Comparison of ENCODE assay signal across 1 cellular context in the genomic region with DNA sequence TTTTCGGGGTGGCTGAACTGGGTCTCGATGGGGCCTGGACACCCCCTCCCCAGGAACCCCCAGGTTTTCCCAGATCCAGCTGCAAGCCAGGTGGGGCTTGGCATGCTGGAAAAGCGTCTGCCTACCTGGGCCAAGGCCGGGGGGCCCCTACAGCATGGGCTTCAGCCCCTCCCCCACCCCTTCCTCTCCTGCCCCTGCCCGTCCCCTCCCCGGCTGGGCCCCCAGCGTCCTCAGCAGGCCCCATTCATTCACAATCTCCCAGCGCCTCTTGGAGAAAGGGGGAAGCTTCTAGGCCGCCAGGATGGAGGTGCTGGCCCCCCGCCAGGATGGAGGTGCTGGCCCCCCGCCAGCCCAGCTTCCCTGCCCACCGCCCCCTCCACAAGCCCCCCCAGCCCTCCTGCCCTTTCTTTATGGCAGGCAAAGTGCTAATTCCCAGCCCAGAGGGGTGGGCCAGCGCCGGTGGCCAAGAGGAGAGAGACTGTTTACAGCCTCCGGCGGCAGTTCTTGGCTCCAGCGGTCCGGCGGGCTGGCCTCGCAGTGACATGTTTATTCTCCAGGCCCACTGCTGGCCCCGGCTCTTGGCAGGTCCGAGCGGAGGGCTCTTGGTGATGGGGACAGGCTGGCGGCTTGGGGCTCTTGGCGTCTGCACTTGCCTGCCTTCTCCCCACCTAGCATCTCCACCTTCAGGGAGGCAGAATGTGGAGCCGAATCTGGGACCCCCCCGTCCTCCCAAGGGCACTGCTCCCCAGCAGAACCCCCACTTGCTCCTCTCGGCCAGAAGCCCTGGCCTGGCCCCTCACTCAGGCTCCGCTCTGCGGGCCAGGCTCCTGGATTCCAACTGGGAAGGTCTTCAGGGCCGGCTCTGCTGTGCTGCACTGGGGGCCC.
TF ChIP-seq lines count a peak whose summit lies in the region.

No MANE protein-coding gene starts in this region.

TF ChIP-seq in HepG2, 621 proteins besides CTCF, POLR2A, EP300 and RAD21 (continued from another document and continues in another):
- TF ChIP-seq, protein P1, sequence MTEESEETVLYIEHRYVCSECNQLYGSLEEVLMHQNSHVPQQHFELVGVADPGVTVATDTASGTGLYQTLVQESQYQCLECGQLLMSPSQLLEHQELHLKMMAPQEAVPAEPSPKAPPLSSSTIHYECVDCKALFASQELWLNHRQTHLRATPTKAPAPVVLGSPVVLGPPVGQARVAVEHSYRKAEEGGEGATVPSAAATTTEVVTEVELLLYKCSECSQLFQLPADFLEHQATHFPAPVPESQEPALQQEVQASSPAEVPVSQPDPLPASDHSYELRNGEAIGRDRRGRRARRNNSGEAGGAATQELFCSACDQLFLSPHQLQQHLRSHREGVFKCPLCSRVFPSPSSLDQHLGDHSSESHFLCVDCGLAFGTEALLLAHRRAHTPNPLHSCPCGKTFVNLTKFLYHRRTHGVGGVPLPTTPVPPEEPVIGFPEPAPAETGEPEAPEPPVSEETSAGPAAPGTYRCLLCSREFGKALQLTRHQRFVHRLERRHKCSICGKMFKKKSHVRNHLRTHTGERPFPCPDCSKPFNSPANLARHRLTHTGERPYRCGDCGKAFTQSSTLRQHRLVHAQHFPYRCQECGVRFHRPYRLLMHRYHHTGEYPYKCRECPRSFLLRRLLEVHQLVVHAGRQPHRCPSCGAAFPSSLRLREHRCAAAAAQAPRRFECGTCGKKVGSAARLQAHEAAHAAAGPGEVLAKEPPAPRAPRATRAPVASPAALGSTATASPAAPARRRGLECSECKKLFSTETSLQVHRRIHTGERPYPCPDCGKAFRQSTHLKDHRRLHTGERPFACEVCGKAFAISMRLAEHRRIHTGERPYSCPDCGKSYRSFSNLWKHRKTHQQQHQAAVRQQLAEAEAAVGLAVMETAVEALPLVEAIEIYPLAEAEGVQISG (CRISPR knock-in tag; IDR thresholded peaks at IDR 0.05), result 0 out of 2 replicates have a peak, but pooled peaks have one; percentile 7
- no peak for TF ChIP-seq ZNF12 (CRISPR knock-in tag; IDR thresholded peaks at IDR 0.05)
- no peak for TF ChIP-seq ZFP36 (IDR thresholded peaks at IDR 0.05; ENCODE audit: borderline replicate concordance, low read depth, low read length, partially characterized antibody)
- TF ChIP-seq, protein P2, sequence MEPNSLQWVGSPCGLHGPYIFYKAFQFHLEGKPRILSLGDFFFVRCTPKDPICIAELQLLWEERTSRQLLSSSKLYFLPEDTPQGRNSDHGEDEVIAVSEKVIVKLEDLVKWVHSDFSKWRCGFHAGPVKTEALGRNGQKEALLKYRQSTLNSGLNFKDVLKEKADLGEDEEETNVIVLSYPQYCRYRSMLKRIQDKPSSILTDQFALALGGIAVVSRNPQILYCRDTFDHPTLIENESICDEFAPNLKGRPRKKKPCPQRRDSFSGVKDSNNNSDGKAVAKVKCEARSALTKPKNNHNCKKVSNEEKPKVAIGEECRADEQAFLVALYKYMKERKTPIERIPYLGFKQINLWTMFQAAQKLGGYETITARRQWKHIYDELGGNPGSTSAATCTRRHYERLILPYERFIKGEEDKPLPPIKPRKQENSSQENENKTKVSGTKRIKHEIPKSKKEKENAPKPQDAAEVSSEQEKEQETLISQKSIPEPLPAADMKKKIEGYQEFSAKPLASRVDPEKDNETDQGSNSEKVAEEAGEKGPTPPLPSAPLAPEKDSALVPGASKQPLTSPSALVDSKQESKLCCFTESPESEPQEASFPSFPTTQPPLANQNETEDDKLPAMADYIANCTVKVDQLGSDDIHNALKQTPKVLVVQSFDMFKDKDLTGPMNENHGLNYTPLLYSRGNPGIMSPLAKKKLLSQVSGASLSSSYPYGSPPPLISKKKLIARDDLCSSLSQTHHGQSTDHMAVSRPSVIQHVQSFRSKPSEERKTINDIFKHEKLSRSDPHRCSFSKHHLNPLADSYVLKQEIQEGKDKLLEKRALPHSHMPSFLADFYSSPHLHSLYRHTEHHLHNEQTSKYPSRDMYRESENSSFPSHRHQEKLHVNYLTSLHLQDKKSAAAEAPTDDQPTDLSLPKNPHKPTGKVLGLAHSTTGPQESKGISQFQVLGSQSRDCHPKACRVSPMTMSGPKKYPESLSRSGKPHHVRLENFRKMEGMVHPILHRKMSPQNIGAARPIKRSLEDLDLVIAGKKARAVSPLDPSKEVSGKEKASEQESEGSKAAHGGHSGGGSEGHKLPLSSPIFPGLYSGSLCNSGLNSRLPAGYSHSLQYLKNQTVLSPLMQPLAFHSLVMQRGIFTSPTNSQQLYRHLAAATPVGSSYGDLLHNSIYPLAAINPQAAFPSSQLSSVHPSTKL (CRISPR knock-in tag; IDR thresholded peaks at IDR 0.05), result no peak
- no peak for TF ChIP-seq PCBP1 (IDR thresholded peaks at IDR 0.05; ENCODE audit: borderline replicate concordance, low read depth, low read length)
- TF ChIP-seq, protein P3, sequence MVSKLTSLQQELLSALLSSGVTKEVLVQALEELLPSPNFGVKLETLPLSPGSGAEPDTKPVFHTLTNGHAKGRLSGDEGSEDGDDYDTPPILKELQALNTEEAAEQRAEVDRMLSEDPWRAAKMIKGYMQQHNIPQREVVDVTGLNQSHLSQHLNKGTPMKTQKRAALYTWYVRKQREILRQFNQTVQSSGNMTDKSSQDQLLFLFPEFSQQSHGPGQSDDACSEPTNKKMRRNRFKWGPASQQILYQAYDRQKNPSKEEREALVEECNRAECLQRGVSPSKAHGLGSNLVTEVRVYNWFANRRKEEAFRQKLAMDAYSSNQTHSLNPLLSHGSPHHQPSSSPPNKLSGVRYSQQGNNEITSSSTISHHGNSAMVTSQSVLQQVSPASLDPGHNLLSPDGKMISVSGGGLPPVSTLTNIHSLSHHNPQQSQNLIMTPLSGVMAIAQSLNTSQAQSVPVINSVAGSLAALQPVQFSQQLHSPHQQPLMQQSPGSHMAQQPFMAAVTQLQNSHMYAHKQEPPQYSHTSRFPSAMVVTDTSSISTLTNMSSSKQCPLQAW (CRISPR knock-in tag; IDR thresholded peaks at IDR 0.05), result peak; percentile 37; the same call in 1 of the 2 replicates
- no peak for TF ChIP-seq KAT2B (IDR thresholded peaks at IDR 0.05; ENCODE audit: borderline replicate concordance, low read depth, low read length)
- TF ChIP-seq, protein P4, sequence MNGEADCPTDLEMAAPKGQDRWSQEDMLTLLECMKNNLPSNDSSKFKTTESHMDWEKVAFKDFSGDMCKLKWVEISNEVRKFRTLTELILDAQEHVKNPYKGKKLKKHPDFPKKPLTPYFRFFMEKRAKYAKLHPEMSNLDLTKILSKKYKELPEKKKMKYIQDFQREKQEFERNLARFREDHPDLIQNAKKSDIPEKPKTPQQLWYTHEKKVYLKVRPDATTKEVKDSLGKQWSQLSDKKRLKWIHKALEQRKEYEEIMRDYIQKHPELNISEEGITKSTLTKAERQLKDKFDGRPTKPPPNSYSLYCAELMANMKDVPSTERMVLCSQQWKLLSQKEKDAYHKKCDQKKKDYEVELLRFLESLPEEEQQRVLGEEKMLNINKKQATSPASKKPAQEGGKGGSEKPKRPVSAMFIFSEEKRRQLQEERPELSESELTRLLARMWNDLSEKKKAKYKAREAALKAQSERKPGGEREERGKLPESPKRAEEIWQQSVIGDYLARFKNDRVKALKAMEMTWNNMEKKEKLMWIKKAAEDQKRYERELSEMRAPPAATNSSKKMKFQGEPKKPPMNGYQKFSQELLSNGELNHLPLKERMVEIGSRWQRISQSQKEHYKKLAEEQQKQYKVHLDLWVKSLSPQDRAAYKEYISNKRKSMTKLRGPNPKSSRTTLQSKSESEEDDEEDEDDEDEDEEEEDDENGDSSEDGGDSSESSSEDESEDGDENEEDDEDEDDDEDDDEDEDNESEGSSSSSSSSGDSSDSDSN (CRISPR knock-in tag; IDR thresholded peaks at IDR 0.05), result peak; percentile 52
- no peak for TF ChIP-seq ZNF367 (CRISPR knock-in tag; IDR thresholded peaks at IDR 0.05; ENCODE audit: borderline replicate concordance)
- TF ChIP-seq FOXO1 (CRISPR knock-in tag; IDR thresholded peaks at IDR 0.05), result peak; percentile 52; the same call in 1 of the 2 replicates
- no peak for TF ChIP-seq ISX (CRISPR knock-in tag; conservative IDR thresholded peaks at IDR 0.05)
- no peak for TF ChIP-seq ZNF761 (CRISPR knock-in tag; conservative IDR thresholded peaks at IDR 0.05)
- no peak for TF ChIP-seq DR1 (CRISPR knock-in tag; IDR thresholded peaks at IDR 0.05)
- TF ChIP-seq, protein P5, sequence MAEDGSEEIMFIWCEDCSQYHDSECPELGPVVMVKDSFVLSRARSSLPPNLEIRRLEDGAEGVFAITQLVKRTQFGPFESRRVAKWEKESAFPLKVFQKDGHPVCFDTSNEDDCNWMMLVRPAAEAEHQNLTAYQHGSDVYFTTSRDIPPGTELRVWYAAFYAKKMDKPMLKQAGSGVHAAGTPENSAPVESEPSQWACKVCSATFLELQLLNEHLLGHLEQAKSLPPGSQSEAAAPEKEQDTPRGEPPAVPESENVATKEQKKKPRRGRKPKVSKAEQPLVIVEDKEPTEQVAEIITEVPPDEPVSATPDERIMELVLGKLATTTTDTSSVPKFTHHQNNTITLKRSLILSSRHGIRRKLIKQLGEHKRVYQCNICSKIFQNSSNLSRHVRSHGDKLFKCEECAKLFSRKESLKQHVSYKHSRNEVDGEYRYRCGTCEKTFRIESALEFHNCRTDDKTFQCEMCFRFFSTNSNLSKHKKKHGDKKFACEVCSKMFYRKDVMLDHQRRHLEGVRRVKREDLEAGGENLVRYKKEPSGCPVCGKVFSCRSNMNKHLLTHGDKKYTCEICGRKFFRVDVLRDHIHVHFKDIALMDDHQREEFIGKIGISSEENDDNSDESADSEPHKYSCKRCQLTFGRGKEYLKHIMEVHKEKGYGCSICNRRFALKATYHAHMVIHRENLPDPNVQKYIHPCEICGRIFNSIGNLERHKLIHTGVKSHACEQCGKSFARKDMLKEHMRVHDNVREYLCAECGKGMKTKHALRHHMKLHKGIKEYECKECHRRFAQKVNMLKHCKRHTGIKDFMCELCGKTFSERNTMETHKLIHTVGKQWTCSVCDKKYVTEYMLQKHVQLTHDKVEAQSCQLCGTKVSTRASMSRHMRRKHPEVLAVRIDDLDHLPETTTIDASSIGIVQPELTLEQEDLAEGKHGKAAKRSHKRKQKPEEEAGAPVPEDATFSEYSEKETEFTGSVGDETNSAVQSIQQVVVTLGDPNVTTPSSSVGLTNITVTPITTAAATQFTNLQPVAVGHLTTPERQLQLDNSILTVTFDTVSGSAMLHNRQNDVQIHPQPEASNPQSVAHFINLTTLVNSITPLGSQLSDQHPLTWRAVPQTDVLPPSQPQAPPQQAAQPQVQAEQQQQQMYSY (CRISPR knock-in tag; IDR thresholded peaks at IDR 0.05), result no peak
- TF ChIP-seq, protein P6, sequence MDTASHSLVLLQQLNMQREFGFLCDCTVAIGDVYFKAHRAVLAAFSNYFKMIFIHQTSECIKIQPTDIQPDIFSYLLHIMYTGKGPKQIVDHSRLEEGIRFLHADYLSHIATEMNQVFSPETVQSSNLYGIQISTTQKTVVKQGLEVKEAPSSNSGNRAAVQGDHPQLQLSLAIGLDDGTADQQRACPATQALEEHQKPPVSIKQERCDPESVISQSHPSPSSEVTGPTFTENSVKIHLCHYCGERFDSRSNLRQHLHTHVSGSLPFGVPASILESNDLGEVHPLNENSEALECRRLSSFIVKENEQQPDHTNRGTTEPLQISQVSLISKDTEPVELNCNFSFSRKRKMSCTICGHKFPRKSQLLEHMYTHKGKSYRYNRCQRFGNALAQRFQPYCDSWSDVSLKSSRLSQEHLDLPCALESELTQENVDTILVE (CRISPR knock-in tag; IDR thresholded peaks at IDR 0.05), result no peak
- no peak for TF ChIP-seq ELF3 (CRISPR knock-in tag; IDR thresholded peaks at IDR 0.05)
- no peak for TF ChIP-seq NFIC (IDR thresholded peaks at IDR 0.05; ENCODE audit: low read length)
- TF ChIP-seq TCF7L2 (IDR thresholded peaks at IDR 0.05; ENCODE audit: low read depth, low read length), result no peak
- TF ChIP-seq, protein P7, sequence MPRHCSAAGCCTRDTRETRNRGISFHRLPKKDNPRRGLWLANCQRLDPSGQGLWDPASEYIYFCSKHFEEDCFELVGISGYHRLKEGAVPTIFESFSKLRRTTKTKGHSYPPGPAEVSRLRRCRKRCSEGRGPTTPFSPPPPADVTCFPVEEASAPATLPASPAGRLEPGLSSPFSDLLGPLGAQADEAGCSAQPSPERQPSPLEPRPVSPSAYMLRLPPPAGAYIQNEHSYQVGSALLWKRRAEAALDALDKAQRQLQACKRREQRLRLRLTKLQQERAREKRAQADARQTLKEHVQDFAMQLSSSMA (CRISPR knock-in tag; IDR thresholded peaks at IDR 0.05), result 0 out of 2 replicates have a peak, but pooled peaks have one; percentile 23
- TF ChIP-seq, protein P8, sequence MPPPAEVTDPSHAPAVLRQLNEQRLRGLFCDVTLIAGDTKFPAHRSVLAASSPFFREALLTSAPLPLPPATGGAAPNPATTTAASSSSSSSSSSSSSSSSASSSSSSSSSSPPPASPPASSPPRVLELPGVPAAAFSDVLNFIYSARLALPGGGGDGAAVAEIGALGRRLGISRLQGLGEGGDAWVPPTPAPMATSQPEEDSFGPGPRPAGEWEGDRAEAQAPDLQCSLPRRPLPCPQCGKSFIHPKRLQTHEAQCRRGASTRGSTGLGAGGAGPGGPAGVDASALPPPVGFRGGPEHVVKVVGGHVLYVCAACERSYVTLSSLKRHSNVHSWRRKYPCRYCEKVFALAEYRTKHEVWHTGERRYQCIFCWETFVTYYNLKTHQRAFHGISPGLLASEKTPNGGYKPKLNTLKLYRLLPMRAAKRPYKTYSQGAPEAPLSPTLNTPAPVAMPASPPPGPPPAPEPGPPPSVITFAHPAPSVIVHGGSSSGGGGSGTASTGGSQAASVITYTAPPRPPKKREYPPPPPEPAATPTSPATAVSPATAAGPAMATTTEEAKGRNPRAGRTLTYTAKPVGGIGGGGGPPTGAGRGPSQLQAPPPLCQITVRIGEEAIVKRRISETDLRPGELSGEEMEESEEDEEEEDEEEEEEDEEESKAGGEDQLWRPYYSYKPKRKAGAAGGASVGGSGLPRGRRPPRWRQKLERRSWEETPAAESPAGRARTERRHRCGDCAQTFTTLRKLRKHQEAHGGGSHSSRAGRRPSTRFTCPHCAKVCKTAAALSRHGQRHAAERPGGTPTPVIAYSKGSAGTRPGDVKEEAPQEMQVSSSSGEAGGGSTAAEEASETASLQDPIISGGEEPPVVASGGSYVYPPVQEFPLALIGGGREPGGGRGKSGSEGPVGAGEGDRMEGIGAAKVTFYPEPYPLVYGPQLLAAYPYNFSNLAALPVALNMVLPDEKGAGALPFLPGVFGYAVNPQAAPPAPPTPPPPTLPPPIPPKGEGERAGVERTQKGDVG (CRISPR knock-in tag; IDR thresholded peaks at IDR 0.05; ENCODE audit: borderline replicate concordance), result no peak; the same call in 1 of the 2 replicates
- TF ChIP-seq ZNF484 (CRISPR knock-in tag; IDR thresholded peaks at IDR 0.05; ENCODE audit: borderline replicate concordance, low read depth), result no peak
- peak; percentile 47; the same call in 1 of the 2 replicates for TF ChIP-seq ZNF234 (CRISPR knock-in tag; conservative IDR thresholded peaks at IDR 0.05)
- TF ChIP-seq FOSL1 (CRISPR knock-in tag; IDR thresholded peaks at IDR 0.05; ENCODE audit: borderline replicate concordance), result no peak
- TF ChIP-seq ZBTB21 (CRISPR knock-in tag; IDR thresholded peaks at IDR 0.05), result no peak
- no peak for TF ChIP-seq ZNF3 (CRISPR knock-in tag; IDR thresholded peaks at IDR 0.05)
- TF ChIP-seq, protein P9, sequence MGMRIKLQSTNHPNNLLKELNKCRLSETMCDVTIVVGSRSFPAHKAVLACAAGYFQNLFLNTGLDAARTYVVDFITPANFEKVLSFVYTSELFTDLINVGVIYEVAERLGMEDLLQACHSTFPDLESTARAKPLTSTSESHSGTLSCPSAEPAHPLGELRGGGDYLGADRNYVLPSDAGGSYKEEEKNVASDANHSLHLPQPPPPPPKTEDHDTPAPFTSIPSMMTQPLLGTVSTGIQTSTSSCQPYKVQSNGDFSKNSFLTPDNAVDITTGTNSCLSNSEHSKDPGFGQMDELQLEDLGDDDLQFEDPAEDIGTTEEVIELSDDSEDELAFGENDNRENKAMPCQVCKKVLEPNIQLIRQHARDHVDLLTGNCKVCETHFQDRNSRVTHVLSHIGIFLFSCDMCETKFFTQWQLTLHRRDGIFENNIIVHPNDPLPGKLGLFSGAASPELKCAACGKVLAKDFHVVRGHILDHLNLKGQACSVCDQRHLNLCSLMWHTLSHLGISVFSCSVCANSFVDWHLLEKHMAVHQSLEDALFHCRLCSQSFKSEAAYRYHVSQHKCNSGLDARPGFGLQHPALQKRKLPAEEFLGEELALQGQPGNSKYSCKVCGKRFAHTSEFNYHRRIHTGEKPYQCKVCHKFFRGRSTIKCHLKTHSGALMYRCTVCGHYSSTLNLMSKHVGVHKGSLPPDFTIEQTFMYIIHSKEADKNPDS (CRISPR knock-in tag; IDR thresholded peaks at IDR 0.05), result no peak
- no peak for TF ChIP-seq ATM (IDR thresholded peaks at IDR 0.05; ENCODE audit: borderline replicate concordance)
